Comparison of ENCODE assay signal across 8 cellular contexts in the genomic region with DNA sequence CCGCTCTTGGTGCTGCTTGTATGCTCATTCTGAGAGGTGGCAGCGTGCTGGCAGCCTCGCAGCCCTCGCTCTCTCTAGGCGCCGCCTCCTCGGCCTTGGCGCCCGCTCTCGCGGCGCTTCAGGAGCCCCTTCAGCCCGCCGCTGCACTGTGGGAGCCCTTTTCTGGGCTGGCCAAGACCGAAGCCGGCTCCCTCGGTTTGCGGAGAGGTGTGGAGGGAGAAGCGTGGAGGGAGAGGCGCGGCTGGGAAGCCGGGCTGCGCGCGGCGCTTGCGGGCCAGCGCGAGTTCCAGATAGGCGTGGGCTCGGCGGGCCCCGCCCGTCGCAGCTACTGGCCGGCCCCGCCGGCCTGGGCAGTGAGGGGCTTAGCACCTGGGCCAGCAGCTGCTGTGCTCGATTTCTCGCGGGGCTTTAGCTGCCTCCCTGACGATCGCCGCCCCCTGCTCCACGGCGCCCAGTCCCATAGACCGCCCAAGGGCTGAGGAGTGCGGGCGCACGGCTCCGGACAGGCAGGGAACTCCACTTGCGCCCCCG. TPM values are rescaled to one million over a fixed set of nuclear protein-coding genes. Genes with fewer than 3 reads are reported as not detected.
DNase-seq lines count a peak whose midpoint lies in the region; ATAC-seq and TF ChIP-seq lines count a peak whose summit lies in the region.

No MANE protein-coding gene starts in this region.

- peaks cover 3% of the 10 kb centered on the region for H3K4me1 Mint-ChIP-seq in activated B cell treated with CpG ODN at 0.5 μM for 24 hours
- H3K4me1 Mint-ChIP-seq in natural killer cell treated with Interleukin-12 subunit alpha and Interleukin-12 subunit beta and Interleukin-15 and Interleukin-18, amount 100 ng/mL, for 72 hours (ENCODE audit: low read depth in 2 of 2): peaks cover 6 to 9% of the 10 kb centered on the region in 2 donors

- H3K27ac Mint-ChIP-seq in activated B cell treated with CpG ODN at 0.5 μM for 24 hours: no peak overlapping the region
- H3K27ac Mint-ChIP-seq in natural killer cell treated with Interleukin-12 subunit alpha and Interleukin-12 subunit beta and Interleukin-15 and Interleukin-18, amount 100 ng/mL, for 72 hours: no peak overlapping the region

- no peaks in the 10 kb centered on the region for H3K36me3 Mint-ChIP-seq in activated B cell treated with CpG ODN at 0.5 μM for 24 hours (ENCODE audit: low read depth)
- peaks cover 13% of the 10 kb centered on the region for H3K36me3 Mint-ChIP-seq in natural killer cell treated with Interleukin-12 subunit alpha and Interleukin-12 subunit beta and Interleukin-15 and Interleukin-18, amount 100 ng/mL, for 72 hours

- POLR2A ChIA-PET in activated B cell treated with CpG ODN at 0.5 μM for 24 hours (lab: Charles Lee): no interaction called here

- intact Hi-C loops in activated B cell treated with CpG ODN at 0.5 μM for 24 hours (cut with micrococcal nuclease): no loop called here

- CTCF ChIA-PET in activated B cell treated with CpG ODN at 0.5 μM for 24 hours (lab: Charles Lee): interaction anchor here (1.0 kb wide), 1 partner anchor 20 kb away, joined by 4 read pairs; no protein-coding TSS in a partner anchor

- H3K4me3 Mint-ChIP-seq in activated B cell treated with CpG ODN at 0.5 μM for 24 hours: peak overlapping the region; percentile 55
- peak overlapping the region; percentile 61 for H3K4me3 Mint-ChIP-seq in natural killer cell treated with Interleukin-12 subunit alpha and Interleukin-12 subunit beta and Interleukin-15 and Interleukin-18, amount 100 ng/mL, for 72 hours

- H3K9me3 Mint-ChIP-seq in activated B cell treated with CpG ODN at 0.5 μM for 24 hours: peaks cover 15% of the 10 kb centered on the region
- peaks cover 6% of the 10 kb centered on the region for H3K9me3 Mint-ChIP-seq in natural killer cell treated with Interleukin-12 subunit alpha and Interleukin-12 subunit beta and Interleukin-15 and Interleukin-18, amount 100 ng/mL, for 72 hours

- peaks cover 7% of the 10 kb centered on the region for H3K27me3 Mint-ChIP-seq in activated B cell treated with CpG ODN at 0.5 μM for 24 hours
- peaks cover 14 to 28% of the 10 kb centered on the region in 2 donors for H3K27me3 Mint-ChIP-seq in natural killer cell treated with Interleukin-12 subunit alpha and Interleukin-12 subunit beta and Interleukin-15 and Interleukin-18, amount 100 ng/mL, for 72 hours

- TF ChIP-seq CTCF in activated B cell treated with CpG ODN at 0.5 μM for 24 hours (IDR thresholded peaks at IDR 0.05): no peak
- TF ChIP-seq CTCF in epithelial cell of proximal tubule (conservative IDR thresholded peaks at IDR 0.05; ENCODE audit: low read depth, low read length): no peak

- peak overlapping the region; percentile 63 for H3K4me3 ChIP-seq in epithelial cell of proximal tubule (ENCODE audit: low read depth, low read length)

- ATAC-seq in activated B cell treated with CpG ODN at 0.5 μM for 24 hours (ENCODE audit: low read depth) (peak; percentile 74), HG02763 (IDR thresholded peaks at IDR 0.05; ENCODE audit: unreplicated experiment) (no peak), HG02885 (IDR thresholded peaks at IDR 0.05; ENCODE audit: poor library complexity, unreplicated experiment) (no peak)
- peak; percentile 64 to 70 for ATAC-seq in natural killer cell treated with Interleukin-12 subunit alpha and Interleukin-12 subunit beta and Interleukin-15 and Interleukin-18, amount 100 ng/mL, for 72 hours

- DNase-seq in activated CD4-positive, alpha-beta T cell treated with anti-CD3 and anti-CD28 coated beads for 48 hours: peak; percentile 61
- DNase-seq in activated CD4-positive, alpha-beta T cell treated with anti-CD3 and anti-CD28 coated beads, Interleukin-2, amount 50 U/mL, for 1 hour: no peak
- DNase-seq in activated B cell treated with CpG ODN at 0.5 μM for 24 hours: peak; percentile 22
- DNase-seq in epithelial cell of proximal tubule (ENCODE audit: low read depth): no peak
- DNase-seq in natural killer cell treated with Interleukin-12 subunit alpha and Interleukin-12 subunit beta and Interleukin-15 and Interleukin-18, amount 100 ng/mL, for 72 hours (ENCODE audit: low spot score): no peak
- DNase-seq in DMS153 treated with DMSO at 0.1 percent for 48 hours (lab: John Stamatoyannopoulos, UW; ENCODE audit: unreplicated experiment): no peak

RNA-seq across cellular contexts. Expression of gene FAM8A1, which starts 19.5 kb away (rescaled TPM):
- total RNA-seq in activated B cell treated with CpG ODN at 0.5 μM for 24 hours (2.6 and 3.0 TPM in 2 replicates), epithelial cell of proximal tubule (6.4 and 6.8 TPM in 2 replicates)
- 1 to 10 TPM; 3.3 to 7.1 TPM for total RNA-seq in natural killer cell treated with Interleukin-12 subunit alpha and Interleukin-12 subunit beta and Interleukin-15 and Interleukin-18, amount 100 ng/mL, for 72 hours

Comparison
In these comparisons a context has a peak if more than half of its experiments do, and no peak if none do; other contexts are left out.
1. DNase-seq: peak in activated CD4-positive, alpha-beta T cell treated with anti-CD3 and anti-CD28 coated beads for 48 hours (single experiment) and activated B cell treated with CpG ODN at 0.5 μM for 24 hours (single experiment); none in activated CD4-positive, alpha-beta T cell treated with anti-CD3 and anti-CD28 coated beads, Interleukin-2, amount 50 U/mL, for 1 hour (single experiment), epithelial cell of proximal tubule (single experiment), natural killer cell treated with Interleukin-12 subunit alpha and Interleukin-12 subunit beta and Interleukin-15 and Interleukin-18, amount 100 ng/mL, for 72 hours (single experiment) and DMS153 treated with DMSO at 0.1 percent for 48 hours (single experiment).
2. ATAC-seq: peak in activated B cell treated with CpG ODN at 0.5 μM for 24 hours (single experiment) and natural killer cell treated with Interleukin-12 subunit alpha and Interleukin-12 subunit beta and Interleukin-15 and Interleukin-18, amount 100 ng/mL, for 72 hours (2 of 2); none in HG02763 (single experiment) and HG02885 (single experiment).